In genomic region chr15:58369261-58369699, GRCh38 we compare ENCODE assay signal across 11 cellular contexts.
DNase-seq lines count a peak whose midpoint lies in the region; ATAC-seq, FAIRE-seq and TF ChIP-seq lines count a peak whose summit lies in the region.
"Had no signal": no experiment of that assay in that cellular context is flagged by ENCODE, and none has a peak within 500 bp of the region (broad histone marks: within the 10 kb centered on the region; RNA-seq: fewer than 3 reads in every experiment).

No MANE protein-coding gene starts in this region.

- H3K4me2 ChIP-seq in GM12878 (ENCODE audit: control insufficient read depth, insufficient read depth) = peak overlapping the region; percentile 39

- no peak overlapping the region for H3K27ac ChIP-seq in GM12878 (ENCODE audit: control insufficient read depth, insufficient read depth)
- H3K27ac ChIP-seq in naive thymus-derived CD4-positive, alpha-beta T cell (ENCODE audit: low read depth, low read length) = no peak overlapping the region
- H3K27ac ChIP-seq in Peyer's patch = no peak overlapping the region

- TF ChIP-seq CTCF in GM12878 (IDR thresholded peaks at IDR 0.05 in 2 of 3, conservative IDR thresholded peaks at IDR 0.05 in 1 of 3; ENCODE audit: control insufficient read depth in 2 of 3, extremely low read depth in 1 of 3, insufficient read depth in 1 of 3, low read depth in 3 of 3, low read length in 3 of 3) (no peak), Caco-2 (IDR thresholded peaks at IDR 0.05; ENCODE audit: insufficient read depth in 1 of 2, low read depth in 1 of 2, low read length in 1 of 2, severe bottlenecking in 1 of 2, unreplicated experiment in 1 of 2) (no peak), Peyer's patch (IDR thresholded peaks at IDR 0.05) (no peak)

- H2AFZ ChIP-seq in GM12878 (ENCODE audit: control insufficient read depth, low read depth, low read length) = peak overlapping the region; percentile 50

- peak; percentile 62 for ATAC-seq in GM12878
- ATAC-seq in naive thymus-derived CD4-positive, alpha-beta T cell = peak; percentile 84
- ATAC-seq in HG03460 (IDR thresholded peaks at IDR 0.05; ENCODE audit: unreplicated experiment) = no peak

- H3K27ac Mint-ChIP-seq in naive thymus-derived CD4-positive, alpha-beta T cell = peak overlapping the region in 4 of 9 donors; percentile 13 to 62 (median 42)
- no peak overlapping the region for H3K27ac Mint-ChIP-seq in Caco-2 (ENCODE audit: unreplicated experiment)
- H3K27ac Mint-ChIP-seq: naive B cell had no signal

- H3K27me3 ChIP-seq in GM12878 (replicated peaks in 1 of 2; ENCODE audit: control insufficient read depth in 2 of 2, insufficient read depth in 2 of 2, low read length in 1 of 2) (no peaks in the 10 kb centered on the region), Caco-2 (replicated peaks; ENCODE audit: control insufficient read depth, insufficient read depth, low read length) (no peaks in the 10 kb centered on the region), Peyer's patch (no peaks in the 10 kb centered on the region)
- no peaks in the 10 kb centered on the region for H3K27me3 ChIP-seq in naive thymus-derived CD4-positive, alpha-beta T cell (ENCODE audit: control insufficient read depth in 2 of 2, insufficient read depth in 2 of 2, low read length in 2 of 2)

- H3K4me1 Mint-ChIP-seq in naive thymus-derived CD4-positive, alpha-beta T cell = peaks cover 9 to 23% (median 13%) of the 10 kb centered on the region in 7 donors
- peaks cover 27% of the 10 kb centered on the region for H3K4me1 Mint-ChIP-seq in Caco-2 (ENCODE audit: low read depth, unreplicated experiment)

- 0 out of 2 replicates have a peak, but pooled peaks have one; percentile 33 for TF ChIP-seq POLR2A in GM12878 (IDR thresholded peaks at IDR 0.05; ENCODE audit: low read depth, low read length)
- no peak for TF ChIP-seq POLR2A in Peyer's patch (IDR thresholded peaks at IDR 0.05)

- peak; percentile 70 for DNase-seq in DMS53 treated with DMSO at 0.1 percent for 48 hours (lab: John Stamatoyannopoulos, UW; ENCODE audit: unreplicated experiment)
- peak; percentile 28 for DNase-seq in Jurkat, Clone E6-1 (ENCODE audit: low read depth, low spot score)
- no peak for DNase-seq in GM12878 (ENCODE audit: low read depth, low spot score)
- peak in 6 of 9 donors; percentile 10 to 71 (median 36) for DNase-seq in naive thymus-derived CD4-positive, alpha-beta T cell
- no peak for DNase-seq in middle frontal gyrus (ENCODE audit: extremely low spot score, low spot score)
- no peak for DNase-seq in Caco-2
- DNase-seq in Peyer's patch = no peak
- DNase-seq: effector CD4-positive, alpha-beta T cell; naive B cell; NCI-H1436 had no signal

- TF ChIP-seq EP300 in GM12878 (IDR thresholded peaks at IDR 0.05; ENCODE audit: borderline replicate concordance in 1 of 2, control insufficient read depth in 1 of 2, low read depth in 2 of 2, low read length in 2 of 2) = no peak

- in situ Hi-C loops in GM12878 (cut with MboI) = no loop called here

- peaks cover 0 to 27% (median 6%) of the 10 kb centered on the region in 5 donors for H3K36me3 Mint-ChIP-seq in naive thymus-derived CD4-positive, alpha-beta T cell
- no peaks in the 10 kb centered on the region for H3K36me3 Mint-ChIP-seq in Caco-2 (ENCODE audit: insufficient read depth, unreplicated experiment)
- H3K36me3 Mint-ChIP-seq: naive B cell had no signal

- intact Hi-C loops in GM12878 (cut with micrococcal nuclease; ENCODE audit: unreplicated experiment) = no loop called here
- intact Hi-C loops in naive thymus-derived CD4-positive, alpha-beta T cell (cut with micrococcal nuclease) = loop anchor here in 1 of 2 donors (5.0 kb wide), 1 partner anchor 77 kb away; no protein-coding TSS in a partner anchor
- intact Hi-C loops in Caco-2 (cut with micrococcal nuclease; ENCODE audit: unreplicated experiment) = no loop called here

- BruUV-seq in GM12878 (replicated peaks; lab: Mats Ljungman, UMichigan) (no TSS peak), Caco-2 (replicated peaks; lab: Mats Ljungman, UMichigan) (no TSS peak)

- H4K20me1 ChIP-seq in GM12878 (ENCODE audit: control insufficient read depth, insufficient read depth) = no peaks in the 10 kb centered on the region

- peak; percentile 35; the same call in 1 of the 2 replicates for TF ChIP-seq RAD21 in GM12878 (IDR thresholded peaks at IDR 0.05; ENCODE audit: insufficient read depth, low read depth, low read length)

- H3K9me3 Mint-ChIP-seq in naive thymus-derived CD4-positive, alpha-beta T cell = peaks cover 0 to 25% (median 8%) of the 10 kb centered on the region in 11 donors
- H3K9me3 Mint-ChIP-seq in Caco-2 (ENCODE audit: unreplicated experiment) = peaks cover 6% of the 10 kb centered on the region

- H3K36me3 ChIP-seq in GM12878 (ENCODE audit: control insufficient read depth in 2 of 2, insufficient read depth in 2 of 2, low read length in 1 of 2) = no peaks in the 10 kb centered on the region
- H3K36me3 ChIP-seq in naive thymus-derived CD4-positive, alpha-beta T cell (ENCODE audit: control insufficient read depth in 2 of 3, insufficient read depth in 3 of 3, low read length in 3 of 3) = no peaks in the 10 kb centered on the region
- no peaks in the 10 kb centered on the region for H3K36me3 ChIP-seq in Caco-2 (ENCODE audit: control insufficient read depth, insufficient read depth, low read length)
- no peaks in the 10 kb centered on the region for H3K36me3 ChIP-seq in Peyer's patch

- CTCF ChIA-PET in GM12878 (lab: Yijun Ruan, JAX) (interaction anchor here (0.6 to 1.3 kb wide), 2 partner anchors 8 to 52 kb away, joined by 3 to 4 read pairs; no protein-coding TSS in a partner anchor), Caco-2 (lab: Charles Lee) (no interaction called here)
- CTCF ChIA-PET in naive thymus-derived CD4-positive, alpha-beta T cell (lab: Charles Lee) = no interaction called here

- no peaks in the 10 kb centered on the region for H3K9me3 ChIP-seq in GM12878 (replicated peaks; ENCODE audit: control insufficient read depth, insufficient read depth, low read length)
- H3K9me3 ChIP-seq in naive thymus-derived CD4-positive, alpha-beta T cell (ENCODE audit: control insufficient read depth in 2 of 3, low read length in 3 of 3) = no peaks in the 10 kb centered on the region
- no peaks in the 10 kb centered on the region for H3K9me3 ChIP-seq in Caco-2
- H3K9me3 ChIP-seq in Peyer's patch = no peaks in the 10 kb centered on the region

- H3K79me2 ChIP-seq in GM12878 (ENCODE audit: control insufficient read depth, insufficient read depth, low read length) = no peaks in the 10 kb centered on the region

- peak overlapping the region; percentile 27 to 86 (median 66) for H3K4me3 Mint-ChIP-seq in naive thymus-derived CD4-positive, alpha-beta T cell
- no peak overlapping the region for H3K4me3 Mint-ChIP-seq in Caco-2 (ENCODE audit: unreplicated experiment)

- RAD21 ChIA-PET in GM12878 (lab: Charles Lee; ENCODE audit: unreplicated experiment) = interaction anchor here (0.7 to 2.3 kb wide), 3 partner anchors 9 to 39 kb away, joined by 3 to 7 read pairs (median 4); no protein-coding TSS in a partner anchor

- 16% methylated on average over 5 of the region's 5 CpGs for WGBS in GM12878 (ENCODE audit: insufficient coverage, insufficient replicate concordance, low lambda C conversion rate, missing lambda C conversion rate)

- H3K4me3 ChIP-seq in Jurkat, Clone E6-1 (ENCODE audit: low read length) = no peak overlapping the region
- H3K4me3 ChIP-seq in GM12878 (no peak overlapping the region), Caco-2 (ENCODE audit: low read depth, low read length) (no peak overlapping the region), Peyer's patch (no peak overlapping the region)
- no peak overlapping the region for H3K4me3 ChIP-seq in naive thymus-derived CD4-positive, alpha-beta T cell (ENCODE audit: low read length)

- H3K27me3 Mint-ChIP-seq in naive thymus-derived CD4-positive, alpha-beta T cell = peaks cover 0 to 5% (median 0%) of the 10 kb centered on the region in 5 donors
- H3K27me3 Mint-ChIP-seq in Caco-2 (ENCODE audit: insufficient read depth, unreplicated experiment) = no peaks in the 10 kb centered on the region
- H3K27me3 Mint-ChIP-seq: naive B cell had no signal

- POLR2A ChIA-PET in GM12878 (lab: Charles Lee) = interaction anchor here (1.3 kb wide), 1 partner anchor 37 kb away, joined by 6 read pairs; no protein-coding TSS in a partner anchor
- POLR2A ChIA-PET in naive thymus-derived CD4-positive, alpha-beta T cell (lab: Charles Lee) = no interaction called here
- POLR2A ChIA-PET in Caco-2 (lab: Charles Lee) = no interaction called here

- peak; percentile 83 for FAIRE-seq in GM12878 (lab: Jason Lieb, UNC)

- SMC1A ChIA-PET in GM12878 (lab: Charles Lee; ENCODE audit: uncharacterized antibody, unreplicated experiment) = interaction anchor here (1.7 kb wide), 1 partner anchor 50 kb away, joined by 3 read pairs; no protein-coding TSS in a partner anchor

- H3K4me1 ChIP-seq in GM12878 (ENCODE audit: control insufficient read depth, insufficient read depth, low read length) = no peaks in the 10 kb centered on the region
- no peaks in the 10 kb centered on the region for H3K4me1 ChIP-seq in naive thymus-derived CD4-positive, alpha-beta T cell (ENCODE audit: control insufficient read depth in 2 of 2, insufficient read depth in 2 of 2, low read length in 2 of 2)
- H3K4me1 ChIP-seq in Caco-2 = peaks cover 35% of the 10 kb centered on the region
- no peaks in the 10 kb centered on the region for H3K4me1 ChIP-seq in Peyer's patch

- peak overlapping the region; percentile 30; the same call in 1 of the 2 replicates for H3K9ac ChIP-seq in GM12878 (ENCODE audit: control insufficient read depth, insufficient read depth, low read length)

TF ChIP-seq in GM12878, 131 proteins besides CTCF, POLR2A, EP300 and RAD21 (continues in another document):
- TF ChIP-seq RUNX3 (IDR thresholded peaks at IDR 0.05; ENCODE audit: low read length) (peak; percentile 44), IKZF2 (IDR thresholded peaks at IDR 0.05) (peak in 1 of 2 experiments; percentile 42; a peak in 1 of 4 replicates)
- TF ChIP-seq, protein P1, sequence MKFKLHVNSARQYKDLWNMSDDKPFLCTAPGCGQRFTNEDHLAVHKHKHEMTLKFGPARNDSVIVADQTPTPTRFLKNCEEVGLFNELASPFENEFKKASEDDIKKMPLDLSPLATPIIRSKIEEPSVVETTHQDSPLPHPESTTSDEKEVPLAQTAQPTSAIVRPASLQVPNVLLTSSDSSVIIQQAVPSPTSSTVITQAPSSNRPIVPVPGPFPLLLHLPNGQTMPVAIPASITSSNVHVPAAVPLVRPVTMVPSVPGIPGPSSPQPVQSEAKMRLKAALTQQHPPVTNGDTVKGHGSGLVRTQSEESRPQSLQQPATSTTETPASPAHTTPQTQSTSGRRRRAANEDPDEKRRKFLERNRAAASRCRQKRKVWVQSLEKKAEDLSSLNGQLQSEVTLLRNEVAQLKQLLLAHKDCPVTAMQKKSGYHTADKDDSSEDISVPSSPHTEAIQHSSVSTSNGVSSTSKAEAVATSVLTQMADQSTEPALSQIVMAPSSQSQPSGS (IDR thresholded peaks at IDR 0.05; ENCODE audit: low read length) = 0 out of 2 replicates have a peak, but pooled peaks have one; percentile 30

Comparison
In these comparisons a context has a peak if more than half of its experiments do, and no peak if none do; other contexts are left out.
1. DNase-seq: peak in DMS53 treated with DMSO at 0.1 percent for 48 hours (single experiment), Jurkat, Clone E6-1 (single experiment) and naive thymus-derived CD4-positive, alpha-beta T cell (6 of 9); none in GM12878 (single experiment), middle frontal gyrus (single experiment), Caco-2 (0 of 2) and Peyer's patch (0 of 3).